In the genomic region with DNA sequence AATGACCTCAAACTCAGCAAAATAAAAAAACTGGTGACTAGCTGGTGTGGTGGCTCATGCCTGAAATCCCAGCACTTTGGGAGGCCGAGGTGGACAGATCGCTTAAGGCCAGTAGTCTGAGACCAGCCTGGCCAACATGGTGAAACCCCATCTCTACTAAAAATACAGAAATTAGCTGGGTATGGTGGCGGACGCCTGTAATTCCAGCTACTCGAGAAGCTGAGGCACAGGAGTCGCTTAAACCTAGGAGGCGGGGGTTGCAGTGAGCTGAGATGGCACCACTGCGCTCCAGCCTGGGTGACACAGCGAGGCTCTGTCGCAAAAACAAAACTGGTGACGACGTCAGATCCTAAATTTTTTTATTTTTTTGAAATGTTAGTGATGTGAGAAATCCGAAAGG, we compare ENCODE assay signal across 10 cellular contexts.
A peak's percentile ranks its signal among the peaks of the same experiment; 100 is the strongest.
DNase-seq lines count a peak whose midpoint lies in the region; ATAC-seq and TF ChIP-seq lines count a peak whose summit lies in the region.
"Had no signal": no experiment of that assay in that cellular context is flagged by ENCODE, and none has a peak within 500 bp of the region (broad histone marks: within the 10 kb centered on the region; RNA-seq: fewer than 3 reads in every experiment).

No MANE protein-coding gene starts in this region.

- H3K9me3 ChIP-seq in mucosa of stomach (ENCODE audit: control insufficient read depth, low read length) (no peaks in the 10 kb centered on the region), ovary (no peaks in the 10 kb centered on the region)

- 93 to 96% (median 95%) methylated on average over 13 of the region's 13 CpGs for WGBS in ovary, 3 donors

- H3K27me3 Mint-ChIP-seq in activated CD4-positive, alpha-beta T cell treated with anti-CD3 and anti-CD28 coated beads for 36 hours = no peaks in the 10 kb centered on the region
- no peaks in the 10 kb centered on the region for H3K27me3 Mint-ChIP-seq in chondrocyte (ENCODE audit: low read depth)

- H3K4me1 ChIP-seq in mucosa of stomach (ENCODE audit: control insufficient read depth, insufficient read depth, low read length) (peaks cover 69% of the 10 kb centered on the region), ovary (ENCODE audit: insufficient read depth) (peaks cover 15% of the 10 kb centered on the region)

- intact Hi-C loops in activated CD4-positive, alpha-beta T cell treated with anti-CD3 and anti-CD28 coated beads for 36 hours (cut with DNase I, micrococcal nuclease) = loop anchor here in 1 of 2 experiments (2.0 to 10.0 kb wide), 3 partner anchors 41 to 404 kb away; a partner anchor contains a TSS
- intact Hi-C loops in ovary (cut with DNase I) = loop anchor here in 1 of 4 donors (5.0 kb wide), 1 partner anchor 81 kb away; a partner anchor contains a TSS

- no peak for DNase-seq in activated CD4-positive, alpha-beta T cell treated with anti-CD3 and anti-CD28 coated beads for 36 hours
- DNase-seq in activated CD4-positive, alpha-beta T cell treated with anti-CD3 and anti-CD28 coated beads, Interleukin-2, amount 50 U/mL, for 4 hours = no peak
- DNase-seq in chondrocyte (ENCODE audit: low spot score) (peak; percentile 24), DMS153 (lab: John Stamatoyannopoulos, UW) (no peak), ovary (no peak)
- DNase-seq: activated naive CD4-positive, alpha-beta T cell treated with anti-CD3 and anti-CD28 coated beads, Interleukin-2, amount 10 ng/mL, durations not matched to agents 7 days and 5 days; stimulated activated naive CD4-positive, alpha-beta T cell treated with Interleukin-2 at 50 U/mL for 16 hours had no signal

- H3K4me3 ChIP-seq in mucosa of stomach (ENCODE audit: low read length) (no peak overlapping the region), ovary (no peak overlapping the region)

- POLR2A ChIA-PET in activated CD4-positive, alpha-beta T cell treated with anti-CD3 and anti-CD28 coated beads for 36 hours (lab: Charles Lee) = interaction anchor here (1.9 kb wide), 1 partner anchor 83 kb away, joined by 13 read pairs; a partner anchor contains a TSS

- no peaks in the 10 kb centered on the region for H3K36me3 Mint-ChIP-seq in activated CD4-positive, alpha-beta T cell treated with anti-CD3 and anti-CD28 coated beads for 36 hours (ENCODE audit: low read depth)
- H3K36me3 Mint-ChIP-seq in chondrocyte (ENCODE audit: low read depth) = no peaks in the 10 kb centered on the region
- H3K36me3 Mint-ChIP-seq: activated naive CD4-positive, alpha-beta T cell treated with anti-CD3 and anti-CD28 coated beads, Interleukin-2, amount 10 ng/mL, durations not matched to agents 7 days and 5 days had no signal

- no peak overlapping the region for H3K4me3 Mint-ChIP-seq in activated CD4-positive, alpha-beta T cell treated with anti-CD3 and anti-CD28 coated beads for 36 hours
- H3K4me3 Mint-ChIP-seq in chondrocyte (ENCODE audit: unreplicated experiment) = no peak overlapping the region
- H3K4me3 Mint-ChIP-seq: activated naive CD4-positive, alpha-beta T cell treated with anti-CD3 and anti-CD28 coated beads, Interleukin-2, amount 10 ng/mL, durations not matched to agents 7 days and 5 days had no signal

- no peaks in the 10 kb centered on the region for H3K9me3 Mint-ChIP-seq in activated CD4-positive, alpha-beta T cell treated with anti-CD3 and anti-CD28 coated beads for 36 hours (ENCODE audit: low read depth)
- H3K9me3 Mint-ChIP-seq in chondrocyte (ENCODE audit: low read depth) = no peaks in the 10 kb centered on the region
- H3K9me3 Mint-ChIP-seq: activated naive CD4-positive, alpha-beta T cell treated with anti-CD3 and anti-CD28 coated beads, Interleukin-2, amount 10 ng/mL, durations not matched to agents 7 days and 5 days had no signal

- H3K27ac Mint-ChIP-seq in activated CD4-positive, alpha-beta T cell treated with anti-CD3 and anti-CD28 coated beads for 36 hours = peak overlapping the region; percentile 25
- peak overlapping the region; percentile 15 for H3K27ac Mint-ChIP-seq in chondrocyte (ENCODE audit: unreplicated experiment)
- H3K27ac Mint-ChIP-seq: activated naive CD4-positive, alpha-beta T cell treated with anti-CD3 and anti-CD28 coated beads, Interleukin-2, amount 10 ng/mL, durations not matched to agents 7 days and 5 days had no signal

- TF ChIP-seq POLR2A in ovary (IDR thresholded peaks at IDR 0.05) = no peak

- peaks cover 18% of the 10 kb centered on the region for H3K4me1 Mint-ChIP-seq in activated CD4-positive, alpha-beta T cell treated with anti-CD3 and anti-CD28 coated beads for 36 hours
- H3K4me1 Mint-ChIP-seq in chondrocyte (ENCODE audit: low read depth) = peaks cover 54% of the 10 kb centered on the region

- no peak for ATAC-seq in activated CD4-positive, alpha-beta T cell treated with anti-CD3 and anti-CD28 coated beads for 36 hours
- no peak for ATAC-seq in GM18502 (IDR thresholded peaks at IDR 0.05; ENCODE audit: poor library complexity, unreplicated experiment)

- TF ChIP-seq EP300 in ovary (IDR thresholded peaks at IDR 0.05) = no peak

- no peak for TF ChIP-seq CTCF in chondrocyte (IDR thresholded peaks at IDR 0.05)
- TF ChIP-seq CTCF in ovary (IDR thresholded peaks at IDR 0.05) = no peak

- H3K36me3 ChIP-seq in mucosa of stomach (ENCODE audit: control insufficient read depth, insufficient read depth, low read length) (no peaks in the 10 kb centered on the region), ovary (no peaks in the 10 kb centered on the region)

- peak overlapping the region; percentile 47 for H3K27ac ChIP-seq in temporal lobe (ENCODE audit: low read depth, low read length)
- no peak overlapping the region for H3K27ac ChIP-seq in ovary

- CTCF ChIA-PET in activated CD4-positive, alpha-beta T cell treated with anti-CD3 and anti-CD28 coated beads for 36 hours (lab: Charles Lee) = interaction anchor here (0.6 to 3.0 kb wide), 10 partner anchors 8 to 447 kb away, joined by 3 to 38 read pairs (median 4); no protein-coding TSS in a partner anchor

- H3K27me3 ChIP-seq in mucosa of stomach (ENCODE audit: control insufficient read depth, insufficient read depth, low read length) (no peaks in the 10 kb centered on the region), ovary (no peaks in the 10 kb centered on the region)

- H3K9ac ChIP-seq in mucosa of stomach (ENCODE audit: low read length) = peak overlapping the region; percentile 50
